21 cellular contexts compared by ENCODE assay signal in the genomic region with DNA sequence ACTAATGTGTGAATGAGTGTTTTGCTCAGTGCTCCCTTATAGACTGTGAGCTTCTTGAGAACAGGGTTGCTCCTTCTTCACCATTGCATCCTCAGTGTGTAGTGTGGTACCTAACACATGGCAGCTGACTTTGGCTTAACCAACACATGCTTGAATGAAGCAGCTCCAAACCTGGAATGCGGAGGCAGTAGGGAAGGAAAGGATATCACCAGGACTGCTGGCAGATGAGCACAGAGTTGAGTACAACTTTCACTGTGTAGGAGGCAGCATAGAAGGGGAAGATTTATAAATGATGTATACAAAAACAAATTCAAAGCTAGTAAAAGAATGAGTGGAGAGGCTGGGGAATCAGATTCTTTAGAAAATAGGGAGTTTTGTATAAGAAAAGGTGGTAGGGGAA.
DNase-seq lines count a peak whose midpoint lies in the region; ATAC-seq and TF ChIP-seq lines count a peak whose summit lies in the region.
"Had no signal": no experiment of that assay in that cellular context is flagged by ENCODE, and none has a peak within 500 bp of the region (broad histone marks: within the 10 kb centered on the region; RNA-seq: fewer than 3 reads in every experiment).

No MANE protein-coding gene starts in this region.

- intact Hi-C loops in upper lobe of right lung (cut with DNase I): loop anchor here (10.0 kb wide), 1 partner anchor 259 kb away; no protein-coding TSS in a partner anchor

- H3K27me3 ChIP-seq in neural progenitor cell (no peaks in the 10 kb centered on the region), upper lobe of right lung (no peaks in the 10 kb centered on the region)
- H3K27me3 ChIP-seq: BE2C; BLaER1 treated with 17β-estradiol and CSF1 and Interleukin-3, amounts not matched to agents 10 nM and 100 nM had no signal

- no peak for TF ChIP-seq CTCF in neural progenitor cell (IDR thresholded peaks at IDR 0.05)
- TF ChIP-seq CTCF in upper lobe of right lung (IDR thresholded peaks at IDR 0.05): no peak

- ATAC-seq in upper lobe of right lung: no peak
- ATAC-seq: GM12878 had no signal

- H3K36me3 Mint-ChIP-seq in neural progenitor cell: no peaks in the 10 kb centered on the region
- H3K36me3 Mint-ChIP-seq: CD14-positive monocyte; CD8-positive, alpha-beta memory T cell had no signal

- H3K4me2 ChIP-seq in neural progenitor cell: no peak overlapping the region
- H3K4me2 ChIP-seq: BLaER1 treated with 17β-estradiol and CSF1 and Interleukin-3, amounts not matched to agents 10 nM and 100 nM had no signal

- no peaks in the 10 kb centered on the region for H3K9me3 Mint-ChIP-seq in neural progenitor cell
- H3K9me3 Mint-ChIP-seq: CD14-positive monocyte; CD4-positive, alpha-beta T cell had no signal

- DNase-seq in NCI-H82 (lab: John Stamatoyannopoulos, UW) (peak; percentile 6), NCI-H82 treated with DMSO at 0.1 percent for 48 hours (lab: John Stamatoyannopoulos, UW; ENCODE audit: unreplicated experiment) (no peak), amniotic epithelial cell (ENCODE audit: low read depth) (peak; percentile 66), neural progenitor cell (ENCODE audit: low spot score) (peak; percentile 21), cerebellum (ENCODE audit: low spot score) (no peak), upper lobe of right lung (no peak)
- DNase-seq in stimulated activated naive CD4-positive, alpha-beta T cell treated with Interleukin-2 at 50 U/mL for 16 hours (lab: John Stamatoyannopoulos, UW): no peak
- DNase-seq: BE2C; CD4-positive, alpha-beta T cell; CD8-positive, alpha-beta memory T cell; DMS 273 treated with DMSO at 0.1 percent for 48 hours; DMS79; EL; GDM1; GM23248; H7; HCEC 1CT had no signal

- no peak overlapping the region for H2AFZ ChIP-seq in neural progenitor cell (replicated peaks)
- H2AFZ ChIP-seq: GM23248 had no signal

- no peaks in the 10 kb centered on the region for H3K27me3 Mint-ChIP-seq in neural progenitor cell (ENCODE audit: insufficient read depth, low read depth)
- H3K27me3 Mint-ChIP-seq: CD4-positive, alpha-beta T cell; CD8-positive, alpha-beta memory T cell had no signal

- H3K4me1 Mint-ChIP-seq in neural progenitor cell: peaks cover 41% of the 10 kb centered on the region
- H3K4me1 Mint-ChIP-seq: CD14-positive monocyte; CD8-positive, alpha-beta memory T cell had no signal

- H3F3A ChIP-seq in neural progenitor cell (ENCODE audit: low read depth): peaks cover 3% of the 10 kb centered on the region

- H3K27ac ChIP-seq in neural progenitor cell (no peak overlapping the region), upper lobe of right lung (no peak overlapping the region)
- H3K27ac ChIP-seq: 22Rv1; BLaER1 treated with 17β-estradiol and CSF1 and Interleukin-3, amounts not matched to agents 10 nM and 100 nM; GM23248 had no signal

- no peak overlapping the region for H3K4me3 Mint-ChIP-seq in neural progenitor cell
- H3K4me3 Mint-ChIP-seq: CD14-positive monocyte; CD4-positive, alpha-beta T cell; CD8-positive, alpha-beta memory T cell had no signal

- H3K27ac Mint-ChIP-seq in neural progenitor cell: no peak overlapping the region
- H3K27ac Mint-ChIP-seq: CD14-positive monocyte; CD4-positive, alpha-beta T cell; CD8-positive, alpha-beta memory T cell had no signal

- H3K9ac ChIP-seq in neural progenitor cell: no peak overlapping the region
- H3K9ac ChIP-seq: BLaER1 treated with 17β-estradiol and CSF1 and Interleukin-3, amounts not matched to agents 10 nM and 100 nM; GM23248 had no signal

- no peaks in the 10 kb centered on the region for H3K79me2 ChIP-seq in neural progenitor cell (ENCODE audit: low read depth)

- no peaks in the 10 kb centered on the region for H3K9me3 ChIP-seq in neural progenitor cell (ENCODE audit: low read depth)
- H3K9me3 ChIP-seq in upper lobe of right lung: no peaks in the 10 kb centered on the region
- H3K9me3 ChIP-seq: BE2C; BLaER1 treated with 17β-estradiol and CSF1 and Interleukin-3, amounts not matched to agents 10 nM and 100 nM had no signal

- no peaks in the 10 kb centered on the region for H3K36me3 ChIP-seq in neural progenitor cell
- H3K36me3 ChIP-seq in upper lobe of right lung: no peaks in the 10 kb centered on the region
- H3K36me3 ChIP-seq: BE2C; BLaER1 treated with 17β-estradiol and CSF1 and Interleukin-3, amounts not matched to agents 10 nM and 100 nM had no signal

- peaks cover 6% of the 10 kb centered on the region for H3K4me1 ChIP-seq in neural progenitor cell
- no peaks in the 10 kb centered on the region for H3K4me1 ChIP-seq in upper lobe of right lung
- H3K4me1 ChIP-seq: BLaER1 treated with 17β-estradiol and CSF1 and Interleukin-3, amounts not matched to agents 10 nM and 100 nM had no signal

- H3K4me3 ChIP-seq in neural progenitor cell: no peak overlapping the region
- no peak overlapping the region for H3K4me3 ChIP-seq in upper lobe of right lung
- H3K4me3 ChIP-seq: BLaER1 treated with 17β-estradiol and CSF1 and Interleukin-3, amounts not matched to agents 10 nM and 100 nM; GM12878; GM23248 had no signal

- no peaks in the 10 kb centered on the region for H4K20me1 ChIP-seq in neural progenitor cell (ENCODE audit: low read depth)
- H4K20me1 ChIP-seq: BLaER1 treated with 17β-estradiol and CSF1 and Interleukin-3, amounts not matched to agents 10 nM and 100 nM had no signal

Comparison
In these comparisons a context has a peak if more than half of its experiments do, and no peak if none do; other contexts are left out.
1. DNase-seq: peak in NCI-H82 (single experiment), amniotic epithelial cell (single experiment) and neural progenitor cell (single experiment); none in NCI-H82 treated with DMSO at 0.1 percent for 48 hours (single experiment), cerebellum (single experiment), upper lobe of right lung (single experiment) and stimulated activated naive CD4-positive, alpha-beta T cell treated with Interleukin-2 at 50 U/mL for 16 hours (single experiment).